In the genomic region with DNA sequence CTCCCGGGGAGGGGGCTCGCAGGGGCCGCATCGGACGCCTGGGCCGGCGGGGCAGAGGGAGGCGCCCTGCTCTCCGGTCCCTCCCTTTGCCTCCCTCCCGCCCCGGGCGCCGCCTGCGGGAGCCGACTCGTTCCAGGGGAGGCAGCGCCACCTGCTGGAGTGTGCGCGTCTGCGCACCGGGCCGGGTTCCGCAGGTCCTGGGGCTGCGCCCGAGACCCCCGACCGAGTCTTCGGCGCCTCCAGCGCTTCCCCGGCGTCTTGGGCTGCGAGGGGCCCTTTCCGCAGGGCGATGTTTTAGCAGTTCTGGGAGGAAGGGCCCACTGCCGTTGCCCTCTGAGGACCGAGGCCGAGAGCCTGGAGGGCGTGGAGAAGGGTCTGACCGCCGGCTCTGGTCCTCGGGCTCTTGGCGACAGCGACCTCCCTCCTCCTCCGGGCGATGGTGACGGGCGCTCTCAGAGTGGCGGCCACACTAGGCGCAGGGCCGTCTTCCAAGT, we compare ENCODE assay signal across 8 cellular contexts.
DNase-seq lines count a peak whose midpoint lies in the region; ATAC-seq and TF ChIP-seq lines count a peak whose summit lies in the region.

No MANE protein-coding gene starts in this region.

- H3K27ac Mint-ChIP-seq in activated T-helper 2 cell treated with anti-CD3 and anti-CD28 coated beads, Interferon-gamma antibody, Interleukin-2, Interleukin-4, amounts not matched to agents 10 μg/mL and 5 μg/mL and 100 μg/mL, durations not matched to agents 14 hours and 24 hours and 36 hours, result no peak overlapping the region
- no peak overlapping the region for H3K27ac Mint-ChIP-seq in nephron

- DNase-seq in AG09319 (ENCODE audit: extremely low read depth, low read depth) (peak; percentile 30), LoVo (ENCODE audit: low spot score) (peak; percentile 82), SHP77 (lab: John Stamatoyannopoulos, UW) (peak; percentile 68 to 81), fibroblast of the conjunctiva (ENCODE audit: low read depth) (peak; percentile 47)
- DNase-seq in activated T-helper 2 cell treated with anti-CD3 and anti-CD28 coated beads, Interferon-gamma antibody, Interleukin-2, Interleukin-4, amounts not matched to agents 10 μg/mL and 5 μg/mL and 100 μg/mL, durations not matched to agents 14 hours and 24 hours and 36 hours (ENCODE audit: low spot score), result peak; percentile 78
- DNase-seq in stimulated activated naive CD4-positive, alpha-beta T cell (lab: John Stamatoyannopoulos, UW), result peak; percentile 48 to 87 (median 81)

- intact Hi-C loops in activated T-helper 2 cell treated with anti-CD3 and anti-CD28 coated beads, Interferon-gamma antibody, Interleukin-2, Interleukin-4, amounts not matched to agents 10 μg/mL and 5 μg/mL and 100 μg/mL, durations not matched to agents 14 hours and 24 hours and 36 hours (cut with micrococcal nuclease), result loop anchor here (1.0 to 10.0 kb wide), 4 partner anchors 65 to 382 kb away; a partner anchor contains a TSS

- peaks cover 22% of the 10 kb centered on the region for H3K27me3 Mint-ChIP-seq in activated T-helper 2 cell treated with anti-CD3 and anti-CD28 coated beads, Interferon-gamma antibody, Interleukin-2, Interleukin-4, amounts not matched to agents 10 μg/mL and 5 μg/mL and 100 μg/mL, durations not matched to agents 14 hours and 24 hours and 36 hours (ENCODE audit: low read depth)
- H3K27me3 Mint-ChIP-seq in nephron (ENCODE audit: low read depth), result peaks cover 4% of the 10 kb centered on the region

- H3K36me3 Mint-ChIP-seq in activated T-helper 2 cell treated with anti-CD3 and anti-CD28 coated beads, Interferon-gamma antibody, Interleukin-2, Interleukin-4, amounts not matched to agents 10 μg/mL and 5 μg/mL and 100 μg/mL, durations not matched to agents 14 hours and 24 hours and 36 hours (ENCODE audit: low read depth), result no peaks in the 10 kb centered on the region
- no peaks in the 10 kb centered on the region for H3K36me3 Mint-ChIP-seq in nephron (ENCODE audit: low read depth)

- peak overlapping the region; percentile 45 for H3K4me3 Mint-ChIP-seq in activated T-helper 2 cell treated with anti-CD3 and anti-CD28 coated beads, Interferon-gamma antibody, Interleukin-2, Interleukin-4, amounts not matched to agents 10 μg/mL and 5 μg/mL and 100 μg/mL, durations not matched to agents 14 hours and 24 hours and 36 hours (ENCODE audit: low read depth)
- H3K4me3 Mint-ChIP-seq in nephron, result peak overlapping the region; percentile 74 to 75 (median 74)

- peak; percentile 75 for TF ChIP-seq CTCF in AG09319 (IDR thresholded peaks at IDR 0.05; ENCODE audit: low read depth, low read length)
- peak; percentile 99 for TF ChIP-seq CTCF in nephron (IDR thresholded peaks at IDR 0.05; ENCODE audit: unreplicated experiment in 3 of 3)

- peaks cover 15% of the 10 kb centered on the region for H3K4me1 Mint-ChIP-seq in activated T-helper 2 cell treated with anti-CD3 and anti-CD28 coated beads, Interferon-gamma antibody, Interleukin-2, Interleukin-4, amounts not matched to agents 10 μg/mL and 5 μg/mL and 100 μg/mL, durations not matched to agents 14 hours and 24 hours and 36 hours (ENCODE audit: low read depth)
- no peaks in the 10 kb centered on the region for H3K4me1 Mint-ChIP-seq in nephron

- ATAC-seq in GM19452 (IDR thresholded peaks at IDR 0.05; ENCODE audit: unreplicated experiment), result peak; percentile 69

- H3K9me3 Mint-ChIP-seq in activated T-helper 2 cell treated with anti-CD3 and anti-CD28 coated beads, Interferon-gamma antibody, Interleukin-2, Interleukin-4, amounts not matched to agents 10 μg/mL and 5 μg/mL and 100 μg/mL, durations not matched to agents 14 hours and 24 hours and 36 hours, result no peaks in the 10 kb centered on the region
- H3K9me3 Mint-ChIP-seq in nephron, result no peaks in the 10 kb centered on the region

Comparison
In these comparisons a context has a peak if more than half of its experiments do, and no peak if none do; other contexts are left out.
1. Peak in every context shown above with its lines: DNase-seq and ATAC-seq.
2. DNase-seq: peak in every context shown above with its lines; median percentile 82 in LoVo; 81 in stimulated activated naive CD4-positive, alpha-beta T cell; 78 in activated T-helper 2 cell treated with anti-CD3 and anti-CD28 coated beads, Interferon-gamma antibody, Interleukin-2, Interleukin-4, amounts not matched to agents 10 μg/mL and 5 μg/mL and 100 μg/mL, durations not matched to agents 14 hours and 24 hours and 36 hours; 74 in SHP77; 47 in fibroblast of the conjunctiva; 30 in AG09319.